ENCODE assay signal across 8 cellular contexts in the genomic region with DNA sequence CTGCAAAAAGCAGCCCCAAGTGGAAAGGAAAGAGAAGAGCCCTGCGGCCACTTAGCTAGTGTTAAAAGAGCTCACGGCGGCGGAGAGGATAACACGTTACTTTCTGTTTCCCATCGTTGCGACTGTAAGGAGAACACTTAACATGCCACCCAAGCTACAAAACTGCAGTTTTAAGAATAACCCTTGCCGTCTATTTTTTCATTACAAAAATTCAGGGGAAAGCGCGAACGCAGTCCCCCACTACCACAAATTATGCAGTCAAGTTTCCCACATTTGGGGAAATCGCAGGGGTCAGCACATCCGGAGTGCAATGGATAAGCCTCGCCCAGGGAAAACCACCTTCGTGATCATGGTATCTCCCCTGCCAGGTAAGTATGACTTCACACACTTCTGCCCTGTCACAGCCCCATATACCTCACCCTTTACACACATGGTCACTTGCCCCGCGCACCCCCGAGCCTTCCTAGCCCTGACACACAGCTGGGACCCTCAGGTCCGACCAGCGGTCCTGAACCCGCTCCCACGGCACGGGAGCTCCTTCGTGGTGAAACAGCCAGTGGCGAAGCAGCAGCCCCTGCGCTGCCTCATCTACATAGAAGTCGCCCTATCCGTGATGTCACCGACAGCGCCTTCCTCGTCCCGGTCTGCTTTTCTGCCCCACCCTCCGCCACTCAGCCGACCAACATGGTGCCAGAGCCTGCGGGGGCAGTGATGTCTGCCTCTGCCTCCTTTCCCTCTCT. TPM values are rescaled to one million over a fixed set of nuclear protein-coding genes. Genes with fewer than 3 reads are reported as not detected.
DNase-seq lines count a peak whose midpoint lies in the region; ATAC-seq and TF ChIP-seq lines count a peak whose summit lies in the region.
"Not testable (repeated sequence)": the region's sequence is repeated elsewhere in the genome, so short reads cannot be mapped to it uniquely, and the experiment has no call there.

No MANE protein-coding gene starts in this region.

- not testable (repeated sequence) for H3K9me3 ChIP-seq in tibial artery

- H3K36me3 Mint-ChIP-seq in activated naive CD8-positive, alpha-beta T cell, result not testable (repeated sequence)

- intact Hi-C loops in Right ventricle myocardium inferior (cut with DNase I); posterior vena cava (cut with DNase I); tibial artery (cut with DNase I; ENCODE audit: low total_unique reads): not testable (repeated sequence)

- peak overlapping the region; percentile 86 for H3K4me3 Mint-ChIP-seq in activated naive CD8-positive, alpha-beta T cell

- not testable (repeated sequence) for TF ChIP-seq CTCF in GM12875 (IDR thresholded peaks at IDR 0.05; ENCODE audit: borderline replicate concordance, insufficient read depth, low read depth, low read length); tibial artery (IDR thresholded peaks at IDR 0.05)

- H3K4me1 ChIP-seq in tibial artery, result not testable (repeated sequence)

- H3K27ac ChIP-seq in tibial artery, result peak overlapping the region; percentile 21 to 54

- ATAC-seq in HG02623 (IDR thresholded peaks at IDR 0.05; ENCODE audit: unreplicated experiment) (peak; percentile 88), SK-N-SH treated with all-trans-retinoic acid at 6 μM for 48 hours (peak; percentile 92), Right ventricle myocardium inferior (peak; percentile 86)

- H3K36me3 ChIP-seq in tibial artery, result not testable (repeated sequence)

- DNase-seq in NCI-H1105 (lab: John Stamatoyannopoulos, UW) (peak; percentile 79), Right ventricle myocardium inferior (ENCODE audit: missing footprints) (peak; percentile 64), posterior vena cava (ENCODE audit: low spot score) (peak; percentile 87), tibial artery (peak in 1 of 2 donors; percentile 46)

- not testable (repeated sequence) for H3K27me3 ChIP-seq in tibial artery

- H3K4me3 ChIP-seq in GM12875 (ENCODE audit: low read depth, low read length) (peak overlapping the region; percentile 41), tibial artery (peak overlapping the region; percentile 51 to 61)

- not testable (repeated sequence) for H3K27me3 Mint-ChIP-seq in activated naive CD8-positive, alpha-beta T cell

- H3K4me1 Mint-ChIP-seq in activated naive CD8-positive, alpha-beta T cell (ENCODE audit: low read depth), result not testable (repeated sequence)

- H3K9me3 Mint-ChIP-seq in activated naive CD8-positive, alpha-beta T cell (ENCODE audit: low read depth), result not testable (repeated sequence)

- H3K27ac Mint-ChIP-seq in activated naive CD8-positive, alpha-beta T cell, result peak overlapping the region; percentile 97

TF ChIP-seq in SK-N-SH treated with all-trans-retinoic acid at 6 μM for 48 hours, 23 proteins besides CTCF, POLR2A, EP300 and RAD21:
- TF ChIP-seq, protein P1, sequence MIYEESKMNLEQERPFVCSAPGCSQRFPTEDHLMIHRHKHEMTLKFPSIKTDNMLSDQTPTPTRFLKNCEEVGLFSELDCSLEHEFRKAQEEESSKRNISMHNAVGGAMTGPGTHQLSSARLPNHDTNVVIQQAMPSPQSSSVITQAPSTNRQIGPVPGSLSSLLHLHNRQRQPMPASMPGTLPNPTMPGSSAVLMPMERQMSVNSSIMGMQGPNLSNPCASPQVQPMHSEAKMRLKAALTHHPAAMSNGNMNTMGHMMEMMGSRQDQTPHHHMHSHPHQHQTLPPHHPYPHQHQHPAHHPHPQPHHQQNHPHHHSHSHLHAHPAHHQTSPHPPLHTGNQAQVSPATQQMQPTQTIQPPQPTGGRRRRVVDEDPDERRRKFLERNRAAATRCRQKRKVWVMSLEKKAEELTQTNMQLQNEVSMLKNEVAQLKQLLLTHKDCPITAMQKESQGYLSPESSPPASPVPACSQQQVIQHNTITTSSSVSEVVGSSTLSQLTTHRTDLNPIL (CRISPR knock-in tag; IDR thresholded peaks at IDR 0.05; ENCODE audit: low read depth), result peak; percentile 87; the same call in 1 of the 2 replicates
- TF ChIP-seq ESRRG (CRISPR knock-in tag; IDR thresholded peaks at IDR 0.05) (peak; percentile 91; the same call in 1 of the 2 replicates), ZC3H10 (CRISPR knock-in tag; IDR thresholded peaks at IDR 0.05) (peak; percentile 88), RARB (CRISPR knock-in tag; IDR thresholded peaks at IDR 0.05) (peak; percentile 97), TOX (CRISPR knock-in tag; IDR thresholded peaks at IDR 0.05; ENCODE audit: borderline replicate concordance) (peak; percentile 96), GLIS3 (CRISPR knock-in tag; IDR thresholded peaks at IDR 0.05) (peak; percentile 98)
- TF ChIP-seq, protein P2, sequence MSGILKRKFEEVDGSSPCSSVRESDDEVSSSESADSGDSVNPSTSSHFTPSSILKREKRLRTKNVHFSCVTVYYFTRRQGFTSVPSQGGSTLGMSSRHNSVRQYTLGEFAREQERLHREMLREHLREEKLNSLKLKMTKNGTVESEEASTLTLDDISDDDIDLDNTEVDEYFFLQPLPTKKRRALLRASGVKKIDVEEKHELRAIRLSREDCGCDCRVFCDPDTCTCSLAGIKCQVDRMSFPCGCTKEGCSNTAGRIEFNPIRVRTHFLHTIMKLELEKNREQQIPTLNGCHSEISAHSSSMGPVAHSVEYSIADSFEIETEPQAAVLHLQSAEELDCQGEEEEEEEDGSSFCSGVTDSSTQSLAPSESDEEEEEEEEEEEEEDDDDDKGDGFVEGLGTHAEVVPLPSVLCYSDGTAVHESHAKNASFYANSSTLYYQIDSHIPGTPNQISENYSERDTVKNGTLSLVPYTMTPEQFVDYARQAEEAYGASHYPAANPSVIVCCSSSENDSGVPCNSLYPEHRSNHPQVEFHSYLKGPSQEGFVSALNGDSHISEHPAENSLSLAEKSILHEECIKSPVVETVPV (CRISPR knock-in tag; IDR thresholded peaks at IDR 0.05), result peak; percentile 98
- TF ChIP-seq, protein P3, sequence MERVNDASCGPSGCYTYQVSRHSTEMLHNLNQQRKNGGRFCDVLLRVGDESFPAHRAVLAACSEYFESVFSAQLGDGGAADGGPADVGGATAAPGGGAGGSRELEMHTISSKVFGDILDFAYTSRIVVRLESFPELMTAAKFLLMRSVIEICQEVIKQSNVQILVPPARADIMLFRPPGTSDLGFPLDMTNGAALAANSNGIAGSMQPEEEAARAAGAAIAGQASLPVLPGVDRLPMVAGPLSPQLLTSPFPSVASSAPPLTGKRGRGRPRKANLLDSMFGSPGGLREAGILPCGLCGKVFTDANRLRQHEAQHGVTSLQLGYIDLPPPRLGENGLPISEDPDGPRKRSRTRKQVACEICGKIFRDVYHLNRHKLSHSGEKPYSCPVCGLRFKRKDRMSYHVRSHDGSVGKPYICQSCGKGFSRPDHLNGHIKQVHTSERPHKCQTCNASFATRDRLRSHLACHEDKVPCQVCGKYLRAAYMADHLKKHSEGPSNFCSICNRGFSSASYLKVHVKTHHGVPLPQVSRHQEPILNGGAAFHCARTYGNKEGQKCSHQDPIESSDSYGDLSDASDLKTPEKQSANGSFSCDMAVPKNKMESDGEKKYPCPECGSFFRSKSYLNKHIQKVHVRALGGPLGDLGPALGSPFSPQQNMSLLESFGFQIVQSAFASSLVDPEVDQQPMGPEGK (CRISPR knock-in tag; IDR thresholded peaks at IDR 0.05; ENCODE audit: borderline replicate concordance), result peak; percentile 98
- TF ChIP-seq, protein P4, sequence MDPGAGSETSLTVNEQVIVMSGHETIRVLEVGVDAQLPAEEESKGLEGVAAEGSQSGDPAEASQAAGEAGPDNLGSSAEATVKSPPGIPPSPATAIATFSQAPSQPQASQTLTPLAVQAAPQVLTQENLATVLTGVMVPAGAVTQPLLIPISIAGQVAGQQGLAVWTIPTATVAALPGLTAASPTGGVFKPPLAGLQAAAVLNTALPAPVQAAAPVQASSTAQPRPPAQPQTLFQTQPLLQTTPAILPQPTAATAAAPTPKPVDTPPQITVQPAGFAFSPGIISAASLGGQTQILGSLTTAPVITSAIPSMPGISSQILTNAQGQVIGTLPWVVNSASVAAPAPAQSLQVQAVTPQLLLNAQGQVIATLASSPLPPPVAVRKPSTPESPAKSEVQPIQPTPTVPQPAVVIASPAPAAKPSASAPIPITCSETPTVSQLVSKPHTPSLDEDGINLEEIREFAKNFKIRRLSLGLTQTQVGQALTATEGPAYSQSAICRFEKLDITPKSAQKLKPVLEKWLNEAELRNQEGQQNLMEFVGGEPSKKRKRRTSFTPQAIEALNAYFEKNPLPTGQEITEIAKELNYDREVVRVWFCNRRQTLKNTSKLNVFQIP (CRISPR knock-in tag; IDR thresholded peaks at IDR 0.05; ENCODE audit: borderline replicate concordance, low read depth), result peak; percentile 42; the same call in 1 of the 2 replicates

RNA-seq across cellular contexts. Expression of a gene that starts 40.2 kb away (rescaled TPM):
- total RNA-seq in Right ventricle myocardium inferior (0.57 TPM), posterior vena cava (1 to 10 TPM; 2.1 to 3.6 TPM)
